In genomic region chr19:35995655-35995993, GRCh38 we compare ENCODE assay signal across 8 cellular contexts. TPM values are rescaled to one million over a fixed set of nuclear protein-coding genes. Genes with fewer than 3 reads are reported as not detected.
DNase-seq lines count a peak whose midpoint lies in the region; ATAC-seq and TF ChIP-seq lines count a peak whose summit lies in the region.

No MANE protein-coding gene starts in this region.

- DNase-seq in DMS53 (lab: John Stamatoyannopoulos, UW) = peak; percentile 76
- no peak for DNase-seq in DMS53 treated with DMSO at 0.1 percent for 48 hours (lab: John Stamatoyannopoulos, UW; ENCODE audit: unreplicated experiment)
- DNase-seq in KBM-7 = peak; percentile 47
- DNase-seq in activated T-cell treated with anti-CD3 and anti-CD28 coated beads, Interleukin-2, amount 50 U/mL, for 4 hours = no peak
- peak; percentile 34 for DNase-seq in fibroblast of villous mesenchyme (ENCODE audit: low read depth)
- DNase-seq in omental fat pad (ENCODE audit: low spot score) = no peak
- DNase-seq in NCI-H526 treated with DMSO at 0.1 percent for 48 hours (lab: John Stamatoyannopoulos, UW) = no peak

- peak overlapping the region; percentile 61 for H3K4me3 ChIP-seq in fibroblast of villous mesenchyme (ENCODE audit: low read depth, low read length)

- H3K4me1 Mint-ChIP-seq in activated T-cell treated with anti-CD3 and anti-CD28 coated beads, Interleukin-2, amount 50 U/mL, for 4 hours (ENCODE audit: low read depth) = peaks cover 35% of the 10 kb centered on the region

- H3K4me3 Mint-ChIP-seq in activated T-cell treated with anti-CD3 and anti-CD28 coated beads, Interleukin-2, amount 50 U/mL, for 4 hours = peak overlapping the region; percentile 93

- no peaks in the 10 kb centered on the region for H3K9me3 Mint-ChIP-seq in activated T-cell treated with anti-CD3 and anti-CD28 coated beads, Interleukin-2, amount 50 U/mL, for 4 hours

- ATAC-seq in GM21723 (IDR thresholded peaks at IDR 0.05; ENCODE audit: unreplicated experiment) = peak; percentile 37
- ATAC-seq in activated T-cell treated with anti-CD3 and anti-CD28 coated beads, Interleukin-2, amount 50 U/mL, for 4 hours = peak; percentile 53 to 59
- peak; percentile 50 for ATAC-seq in omental fat pad (ENCODE audit: low FRiP score)

- no peaks in the 10 kb centered on the region for H3K27me3 Mint-ChIP-seq in activated T-cell treated with anti-CD3 and anti-CD28 coated beads, Interleukin-2, amount 50 U/mL, for 4 hours (ENCODE audit: low read depth)

- in situ Hi-C loops in KBM-7 (cut with MboI; ENCODE audit: low pct_unique_long_range_greater_than_20kb, low sequenced_read_pairs) = no loop called here

- TF ChIP-seq CTCF in fibroblast of villous mesenchyme (IDR thresholded peaks at IDR 0.05; ENCODE audit: insufficient read depth, low read depth, low read length) (no peak), omental fat pad (IDR thresholded peaks at IDR 0.05) (no peak)

- peaks cover 8% of the 10 kb centered on the region for H3K36me3 Mint-ChIP-seq in activated T-cell treated with anti-CD3 and anti-CD28 coated beads, Interleukin-2, amount 50 U/mL, for 4 hours (ENCODE audit: insufficient read depth)

RNA-seq across cellular contexts. Expression of gene SDHAF1, which starts 0.6 kb away (rescaled TPM):
- total RNA-seq in activated T-cell treated with anti-CD3 and anti-CD28 coated beads, Interleukin-2, amount 50 U/mL, for 4 hours = 10 to 100 TPM; 27.3 to 29.7 (median 28.0) TPM
- total RNA-seq in fibroblast of villous mesenchyme = 12.5 and 15.5 TPM in 2 replicates
- total RNA-seq in omental fat pad = 10 to 100 TPM; 19.0 to 53.8 (median 32.2) TPM

RNA-seq across cellular contexts. Expression of gene SYNE4, which starts 13.0 kb away (rescaled TPM):
- total RNA-seq in activated T-cell treated with anti-CD3 and anti-CD28 coated beads, Interleukin-2, amount 50 U/mL, for 4 hours = 1 to 10 TPM in 2 of 3 donors, under 1 TPM in 1; 0.92 to 1.4 (median 1.2) TPM
- total RNA-seq in fibroblast of villous mesenchyme (0.32 TPM in 1 of 2 replicates, not detected in the other), omental fat pad (under 1 TPM in 3 of 4 donors, not detected in 1; 0.28 to 0.79 (median 0.50) TPM)

RNA-seq across cellular contexts. Expression of gene ALKBH6, which starts 18.4 kb away (rescaled TPM):
- total RNA-seq in activated T-cell treated with anti-CD3 and anti-CD28 coated beads, Interleukin-2, amount 50 U/mL, for 4 hours = 10 to 100 TPM; 33.1 to 38.2 (median 36.1) TPM
- total RNA-seq in fibroblast of villous mesenchyme = 14.2 and 16.8 TPM in 2 replicates
- total RNA-seq in omental fat pad = 10 to 100 TPM; 13.6 to 21.8 (median 16.1) TPM

RNA-seq across cellular contexts. Expression of gene CLIP3, which starts 37.0 kb away (rescaled TPM):
- total RNA-seq in activated T-cell treated with anti-CD3 and anti-CD28 coated beads, Interleukin-2, amount 50 U/mL, for 4 hours = 1 to 10 TPM in 1 of 3 donors, under 1 TPM in 2; 0.33 to 1.4 (median 0.58) TPM
- total RNA-seq in fibroblast of villous mesenchyme (16.4 and 17.3 TPM in 2 replicates), omental fat pad (10 to 100 TPM in 1 of 4 donors, 1 to 10 TPM in 3; 3.3 to 11.9 (median 8.1) TPM)

RNA-seq across cellular contexts. Expression of gene THAP8, which starts 58.5 kb away (rescaled TPM):
- 1 to 10 TPM in 1 of 3 donors, under 1 TPM in 2; 0.76 to 1.2 (median 0.90) TPM for total RNA-seq in activated T-cell treated with anti-CD3 and anti-CD28 coated beads, Interleukin-2, amount 50 U/mL, for 4 hours
- 2.9 and 4.3 TPM in 2 replicates for total RNA-seq in fibroblast of villous mesenchyme
- 10 to 100 TPM in 2 of 4 donors, 1 to 10 TPM in 2; 2.0 to 10.4 (median 7.6) TPM for total RNA-seq in omental fat pad

Comparison
In these comparisons a context has a peak if more than half of its experiments do, and no peak if none do; other contexts are left out.
1. DNase-seq: peak in DMS53 (single experiment), KBM-7 (single experiment) and fibroblast of villous mesenchyme (single experiment); none in DMS53 treated with DMSO at 0.1 percent for 48 hours (single experiment), activated T-cell treated with anti-CD3 and anti-CD28 coated beads, Interleukin-2, amount 50 U/mL, for 4 hours (single experiment), omental fat pad (single experiment) and NCI-H526 treated with DMSO at 0.1 percent for 48 hours (single experiment).
2. Peak in every context shown above with its lines, with median percentiles within 50 percentile points of each other: ATAC-seq.